8 cellular contexts compared by ENCODE assay signal in genomic region chr4:120256112-120256775, GRCh38.
DNase-seq lines count a peak whose midpoint lies in the region; ATAC-seq and TF ChIP-seq lines count a peak whose summit lies in the region.
"Not testable (repeated sequence)": the region's sequence is repeated elsewhere in the genome, so short reads cannot be mapped to it uniquely, and the experiment has no call there.

No MANE protein-coding gene starts in this region.

- H3K4me3 Mint-ChIP-seq in Caco-2 (ENCODE audit: unreplicated experiment) (peak overlapping the region; percentile 86), brain (peak overlapping the region; percentile 63 to 94 (median 80)), neural crest cell (peak overlapping the region; percentile 97)

- H2AFZ ChIP-seq in hepatocyte, result peak overlapping the region; percentile 2

- peak overlapping the region; percentile 28 for H3K4me2 ChIP-seq in hepatocyte

- 30% methylated on average over 27 of the region's 28 CpGs for WGBS in hepatocyte (ENCODE audit: low lambda C conversion rate, missing lambda C conversion rate)

- not testable (repeated sequence) for H3K9ac ChIP-seq in NT2/D1 (ENCODE audit: insufficient read length, low read depth)

- peak overlapping the region; percentile 26 for H3K4me3 ChIP-seq in Caco-2 (ENCODE audit: low read depth, low read length)
- peak overlapping the region; percentile 34 for H3K4me3 ChIP-seq in NT2/D1 (ENCODE audit: insufficient read length, low read depth)
- not testable (repeated sequence) for H3K4me3 ChIP-seq in hepatocyte

- DNase-seq in Caco-2, result peak; percentile 55 to 85
- not testable (repeated sequence) for DNase-seq in HEK293T (ENCODE audit: extremely low spot score)
- peak; percentile 40 to 72 for DNase-seq in NCI-H2081 (lab: John Stamatoyannopoulos, UW)
- DNase-seq in NT2/D1 (ENCODE audit: low read depth, low spot score), result peak; percentile 5
- DNase-seq in hepatocyte (ENCODE audit: low spot score), result peak; percentile 53
- peak; percentile 5 to 28 for DNase-seq in left colon
- peak; percentile 41 for DNase-seq in neural crest cell (ENCODE audit: low read depth, low spot score)

- POLR2A ChIA-PET in Caco-2 (lab: Charles Lee), result not testable (repeated sequence)
- POLR2A ChIA-PET in HEK293T (lab: Yijun Ruan, JAX), result interaction anchor here (1.5 kb wide), 1 partner anchor 9 kb away, joined by 5 read pairs; no protein-coding TSS in a partner anchor

- H3K9me3 Mint-ChIP-seq in Caco-2 (ENCODE audit: unreplicated experiment); brain; neural crest cell: not testable (repeated sequence)

- not testable (repeated sequence) for H3K27me3 ChIP-seq in Caco-2 (replicated peaks; ENCODE audit: control insufficient read depth, insufficient read depth, low read length); NT2/D1 (ENCODE audit: insufficient read depth, insufficient read length); hepatocyte

- not testable (repeated sequence) for H3K4me1 Mint-ChIP-seq in Caco-2 (ENCODE audit: low read depth, unreplicated experiment); brain
- H3K4me1 Mint-ChIP-seq in neural crest cell, result peaks cover 15% of the 10 kb centered on the region

- H4K20me1 ChIP-seq in hepatocyte (ENCODE audit: insufficient read depth, poor library complexity, severe bottlenecking), result not testable (repeated sequence)

- ATAC-seq in left colon, result not testable (repeated sequence)

- not testable (repeated sequence) for H3K79me2 ChIP-seq in hepatocyte

- H3K9me2 ChIP-seq in hepatocyte (replicated peaks; ENCODE audit: insufficient read depth), result not testable (repeated sequence)

- not testable (repeated sequence) for H3K9me3 ChIP-seq in Caco-2; NT2/D1 (ENCODE audit: insufficient read depth, low read length); hepatocyte (ENCODE audit: low read depth)

- not testable (repeated sequence) for BruUV-seq in Caco-2 (replicated peaks; lab: Mats Ljungman, UMichigan)

- not testable (repeated sequence) for H3K27ac Mint-ChIP-seq in Caco-2 (ENCODE audit: unreplicated experiment)
- H3K27ac Mint-ChIP-seq in brain (peak overlapping the region in 3 of 5 experiments; percentile 48 to 99 (median 84)), neural crest cell (ENCODE audit: unreplicated experiment) (peak overlapping the region; percentile 99)

- CTCF ChIA-PET in Caco-2 (lab: Charles Lee), result not testable (repeated sequence)
- CTCF ChIA-PET in HEK293T (lab: Yijun Ruan, JAX), result interaction anchor here (0.7 kb wide), 1 partner anchor 84 kb away, joined by 3 read pairs; no protein-coding TSS in a partner anchor

- not testable (repeated sequence) for H3K36me3 ChIP-seq in Caco-2 (ENCODE audit: control insufficient read depth, insufficient read depth, low read length); NT2/D1 (ENCODE audit: insufficient read depth, insufficient read length, low read length); hepatocyte (replicated peaks; ENCODE audit: insufficient read depth, low read depth)

- H3K36me3 Mint-ChIP-seq in Caco-2 (ENCODE audit: insufficient read depth, unreplicated experiment); brain; neural crest cell (ENCODE audit: low read depth): not testable (repeated sequence)

- H3K27me3 Mint-ChIP-seq in Caco-2 (ENCODE audit: insufficient read depth, unreplicated experiment); brain; neural crest cell (ENCODE audit: low read depth): not testable (repeated sequence)

- not testable (repeated sequence) for TF ChIP-seq CTCF in Caco-2 (IDR thresholded peaks at IDR 0.05; ENCODE audit: insufficient read depth in 1 of 2, low read depth in 1 of 2, low read length in 1 of 2, severe bottlenecking in 1 of 2, unreplicated experiment in 1 of 2); brain (conservative IDR thresholded peaks at IDR 0.05); hepatocyte (IDR thresholded peaks at IDR 0.05; ENCODE audit: poor library complexity); neural crest cell (conservative IDR thresholded peaks at IDR 0.05)

- H3K4me1 ChIP-seq in Caco-2; NT2/D1 (ENCODE audit: insufficient read depth, insufficient read length); hepatocyte (ENCODE audit: insufficient read depth): not testable (repeated sequence)

- intact Hi-C loops in Caco-2 (cut with micrococcal nuclease; ENCODE audit: unreplicated experiment); left colon (cut with DNase I, micrococcal nuclease): not testable (repeated sequence)

- H3K27ac ChIP-seq in hepatocyte, result peak overlapping the region; percentile 31

TF ChIP-seq in HEK293T, 16 proteins besides CTCF, POLR2A, EP300 and RAD21:
- peak; percentile 53 for TF ChIP-seq L3MBTL2 (conservative IDR thresholded peaks at IDR 0.05)
